ENCODE assay signal across 25 cellular contexts in the genomic region with DNA sequence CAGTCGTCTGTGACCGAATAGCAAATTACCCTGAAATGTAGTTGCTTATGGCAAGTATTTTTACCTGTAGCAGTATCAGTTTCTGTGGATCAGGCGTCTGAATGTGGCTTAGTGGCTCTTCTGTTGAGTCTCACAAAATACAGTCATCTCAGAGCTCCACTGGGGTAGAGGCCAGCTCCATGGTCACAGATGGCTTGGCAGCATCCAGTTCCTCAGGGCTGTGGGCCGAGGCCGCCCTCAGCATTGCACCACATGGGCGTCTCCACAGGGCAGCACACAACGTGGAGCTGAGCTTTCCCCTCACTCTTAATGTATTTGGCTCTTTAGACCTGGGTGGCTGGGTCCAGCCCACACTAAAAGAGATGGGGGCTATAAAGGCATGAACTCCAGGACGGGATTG.
"Had no signal": no experiment of that assay in that cellular context is flagged by ENCODE, and none has a peak within 500 bp of the region (broad histone marks: within the 10 kb centered on the region; RNA-seq: fewer than 3 reads in every experiment).

No MANE protein-coding gene starts in this region.

- H3K9ac ChIP-seq: parathyroid adenoma had no signal

- H3K27me3 ChIP-seq: adrenal gland, breast epithelium, hepatocyte, upper lobe of left lung had no signal

- H3K4me2 ChIP-seq: hepatocyte had no signal

- H3K4me1 ChIP-seq: breast epithelium, parathyroid adenoma had no signal

- H3K4me3 ChIP-seq: adrenal gland, breast epithelium, hepatocyte, upper lobe of left lung had no signal

- H3K4me3 Mint-ChIP-seq: activated CD8-positive, alpha-beta T cell treated with anti-CD3 and anti-CD28 coated beads, Interleukin-2, amount 10 ng/mL, durations not matched to agents 7 days and 5 days; activated naive CD8-positive, alpha-beta T cell; central memory CD8-positive, alpha-beta T cell; immature natural killer cell; nephron had no signal

- DNase-seq: activated CD4-positive, alpha-beta T cell treated with anti-CD3 and anti-CD28 coated beads, Interleukin-2, amount 50 U/mL, for 1 hour; activated CD4-positive, CD25-positive, alpha-beta regulatory T cell treated with anti-CD3 and anti-CD28 coated beads, Interleukin-2, amount 50 U/mL, for 72 hours; activated CD8-positive, alpha-beta T cell treated with anti-CD3 and anti-CD28 coated beads, Interleukin-2, amount 10 ng/mL, durations not matched to agents 7 days and 5 days; activated gamma-delta T cell treated with Interleukin-2 at 50 U/mL for 16 hours; adrenal gland; dermis blood vessel endothelial cell; effector memory CD4-positive, alpha-beta T cell; foreskin melanocyte; glutamatergic neuron; immature natural killer cell; kidney glomerular epithelial cell; left ventricle myocardium superior; mammary epithelial cell; stimulated activated CD4-positive, alpha-beta T cell treated with anti-CD3 and anti-CD28 coated beads, Interleukin-2, amount 100 ng/mL, for 48 hours; stimulated activated CD8-positive, alpha-beta memory T cell treated with anti-CD3 and anti-CD28 coated beads, Interleukin-4, amount 100 ng/mL, for 48 hours; stimulated activated naive CD4-positive, alpha-beta T cell; T-helper 1 cell; upper lobe of left lung; WERI-Rb-1 had no signal

- ATAC-seq: activated CD8-positive, alpha-beta T cell treated with anti-CD3 and anti-CD28 coated beads, Interleukin-2, amount 10 ng/mL, durations not matched to agents 7 days and 5 days; left ventricle myocardium superior had no signal

- H3K4me1 Mint-ChIP-seq: central memory CD8-positive, alpha-beta T cell; immature natural killer cell; nephron had no signal

- H3K27me3 Mint-ChIP-seq: activated naive CD8-positive, alpha-beta T cell; central memory CD8-positive, alpha-beta T cell had no signal

- H3K9me3 ChIP-seq: adrenal gland, breast epithelium, upper lobe of left lung had no signal

- H3K9me3 Mint-ChIP-seq: central memory CD8-positive, alpha-beta T cell; immature natural killer cell; nephron had no signal

- H2AFZ ChIP-seq: hepatocyte, parathyroid adenoma had no signal

- H3K36me3 Mint-ChIP-seq: activated naive CD8-positive, alpha-beta T cell had no signal

- H3K27ac ChIP-seq: adrenal gland, breast epithelium, hepatocyte, parathyroid adenoma, upper lobe of left lung, WERI-Rb-1 had no signal

- H3K27ac Mint-ChIP-seq: activated CD8-positive, alpha-beta T cell treated with anti-CD3 and anti-CD28 coated beads, Interleukin-2, amount 10 ng/mL, durations not matched to agents 7 days and 5 days; activated naive CD8-positive, alpha-beta T cell; immature natural killer cell had no signal
